7 cellular contexts compared by ENCODE assay signal in genomic region chr17:80263253-80264047, GRCh38.
DNase-seq lines count a peak whose midpoint lies in the region; ATAC-seq and TF ChIP-seq lines count a peak whose summit lies in the region.

No MANE protein-coding gene starts in this region.

- H3K9me3 ChIP-seq in parathyroid adenoma (ENCODE audit: control insufficient read depth, low read length) (no peaks in the 10 kb centered on the region), tibial artery (no peaks in the 10 kb centered on the region)

- H3K27ac ChIP-seq in parathyroid adenoma (peak overlapping the region; percentile 99), tibial artery (peak overlapping the region; percentile 39 to 99)

- H3K4me2 ChIP-seq in parathyroid adenoma (ENCODE audit: low read length), result peak overlapping the region; percentile 99

- H2AFZ ChIP-seq in parathyroid adenoma, result no peak overlapping the region

- H3K4me3 ChIP-seq in fibroblast of pulmonary artery (replicated peaks; ENCODE audit: low read depth, low read length) (peak overlapping the region; percentile 14), parathyroid adenoma (ENCODE audit: low read depth, low read length) (peak overlapping the region; percentile 92), tibial artery (peak overlapping the region; percentile 30 to 47)

- peaks cover 32% of the 10 kb centered on the region for H3K79me2 ChIP-seq in parathyroid adenoma

- ATAC-seq in HG02852 (IDR thresholded peaks at IDR 0.05; ENCODE audit: unreplicated experiment), result peak; percentile 50

- in situ Hi-C loops in GM13977 (cut with MboI; ENCODE audit: low pct_unique_long_range_greater_than_20kb, low sequenced_read_pairs, unreplicated experiment), result no loop called here

- DNase-seq in GM13977 (ENCODE audit: low spot score) (peak; percentile 90), NCI-H774 (lab: John Stamatoyannopoulos, UW) (peak; percentile 47), activated T-cell treated with anti-CD3 and anti-CD28 coated beads for 24 hours (ENCODE audit: low read depth) (peak; percentile 88), fibroblast of pulmonary artery (ENCODE audit: low read depth) (peak; percentile 80), tibial artery (peak; percentile 87 to 90)

- H3K36me3 ChIP-seq in parathyroid adenoma (ENCODE audit: control insufficient read depth, insufficient read depth, low read length), result no peaks in the 10 kb centered on the region
- H3K36me3 ChIP-seq in tibial artery, result peaks cover 0 to 37% (median 17%) of the 10 kb centered on the region in 3 donors

- TF ChIP-seq CTCF in GM13977 (IDR thresholded peaks at IDR 0.05; ENCODE audit: extremely low read depth, insufficient read depth, missing control alignments) (peak; percentile 24), fibroblast of pulmonary artery (IDR thresholded peaks at IDR 0.05; ENCODE audit: low read length, missing control alignments) (no peak), parathyroid adenoma (IDR thresholded peaks at IDR 0.05) (peak; percentile 27), tibial artery (IDR thresholded peaks at IDR 0.05) (no peak)

- H3K4me1 ChIP-seq in parathyroid adenoma, result peaks cover 33% of the 10 kb centered on the region
- peaks cover 0 to 39% (median 30%) of the 10 kb centered on the region in 4 donors for H3K4me1 ChIP-seq in tibial artery

- intact Hi-C loops in tibial artery (cut with DNase I; ENCODE audit: low total_unique reads), result loop anchor here (5.0 kb wide), 2 partner anchors 116 to 161 kb away; partner anchors contain the start of genes EIF4A3 and GAA

- H3K27me3 ChIP-seq in parathyroid adenoma (ENCODE audit: control insufficient read depth, insufficient read depth, low read length), result no peaks in the 10 kb centered on the region
- no peaks in the 10 kb centered on the region for H3K27me3 ChIP-seq in tibial artery

- H3K9ac ChIP-seq in parathyroid adenoma, result peak overlapping the region; percentile 9

Comparison
In these comparisons a context has a peak if more than half of its experiments do, and no peak if none do; other contexts are left out.
1. Peak in every context shown above with its lines: DNase-seq, ATAC-seq, H3K4me3 ChIP-seq and H3K27ac ChIP-seq.
2. CTCF ChIP-seq: peak in GM13977 (single experiment) and parathyroid adenoma (single experiment); none in fibroblast of pulmonary artery (single experiment) and tibial artery (0 of 2).
3. H3K4me3 ChIP-seq: peak in every context shown above with its lines; median percentile 92 in parathyroid adenoma; 38 in tibial artery; 14 in fibroblast of pulmonary artery.